In genomic region chr21:43375006-43375826, GRCh38 we compare ENCODE assay signal across 1 cellular context.
TF ChIP-seq lines count a peak whose summit lies in the region.

No MANE protein-coding gene starts in this region.

TF ChIP-seq in K562, 482 proteins besides CTCF, POLR2A, EP300 and RAD21 (continued from another document):
- TF ChIP-seq MEF2A (IDR thresholded peaks at IDR 0.05; ENCODE audit: control insufficient read depth, low read depth, low read length) (no peak), ZNF766 (CRISPR knock-in tag; conservative IDR thresholded peaks at IDR 0.05) (peak; percentile 92), MBD1 (CRISPR knock-in tag; IDR thresholded peaks at IDR 0.05) (no peak), USF1 (CRISPR knock-in tag; IDR thresholded peaks at IDR 0.05) (0 out of 2 replicates have a peak, but pooled peaks have one; percentile 26)
